In the genomic region with DNA sequence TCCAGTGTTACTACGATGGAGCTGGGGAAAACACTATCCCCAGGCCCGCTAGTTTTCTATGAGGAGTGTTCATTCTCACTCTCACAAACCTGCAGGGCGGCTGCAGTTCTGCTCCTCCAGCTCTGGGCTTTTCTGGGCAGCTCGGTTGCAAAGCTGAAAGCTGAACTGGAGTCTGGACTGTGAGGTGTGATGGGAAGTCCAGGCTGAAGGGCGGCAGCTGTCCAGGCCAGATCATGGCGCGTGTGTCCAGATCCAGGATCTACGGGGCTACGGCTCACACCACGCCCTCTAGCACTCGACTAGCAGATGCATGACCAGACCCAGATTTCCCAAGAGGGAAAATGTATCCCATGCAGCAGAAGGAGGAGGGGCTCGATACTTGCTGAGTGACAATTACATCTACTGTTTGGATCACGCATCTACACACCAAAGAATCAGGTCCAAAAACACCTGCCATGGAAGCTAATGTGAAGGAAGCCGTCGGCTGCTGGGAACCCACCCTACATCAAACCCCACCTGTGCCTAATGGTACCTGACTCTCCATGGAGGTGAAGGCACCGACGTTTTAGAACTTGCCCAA, we compare ENCODE assay signal across 28 cellular contexts.
"Had no signal": no experiment of that assay in that cellular context is flagged by ENCODE, and none has a peak within 500 bp of the region (broad histone marks: within the 10 kb centered on the region; RNA-seq: fewer than 3 reads in every experiment).

No MANE protein-coding gene starts in this region.

- H3K27me3 ChIP-seq: adrenal gland, ascending aorta had no signal

- H3K4me3 ChIP-seq: adrenal gland, ascending aorta, cardiac muscle cell, heart left ventricle, lower lobe of right lung, neural progenitor cell, thoracic aorta had no signal

- H3K4me1 ChIP-seq: adrenal gland, ascending aorta, heart left ventricle, lower lobe of right lung had no signal

- H3K36me3 ChIP-seq: adrenal gland, ascending aorta, cardiac muscle cell, heart left ventricle, lower lobe of right lung, neural progenitor cell, thoracic aorta, WERI-Rb-1 had no signal

- H3K27ac ChIP-seq: adrenal gland, ascending aorta, cardiac muscle cell, heart left ventricle, lower lobe of right lung, neural progenitor cell, thoracic aorta, WERI-Rb-1 had no signal

- H3K9me3 ChIP-seq: adrenal gland, ascending aorta, heart left ventricle, lower lobe of right lung, thoracic aorta had no signal

- H3K4me2 ChIP-seq: neural progenitor cell had no signal

- ATAC-seq: activated CD8-positive, alpha-beta memory T cell treated with anti-CD3 and anti-CD28 coated beads, Interleukin-2, amount 10 ng/mL, durations not matched to agents 7 days and 5 days; activated CD8-positive, alpha-beta T cell treated with anti-CD3 and anti-CD28 coated beads for 36 hours; activated T-cell treated with anti-CD3 and anti-CD28 coated beads, Interleukin-2, amount 50 U/mL, for 72 hours; esophagus mucosa; heart left ventricle; left lobe of liver; lower lobe of right lung; natural killer cell; right cardiac atrium had no signal

- H3K9ac ChIP-seq: neural progenitor cell had no signal

- H2AFZ ChIP-seq: neural progenitor cell had no signal

- FAIRE-seq: TTC549 had no signal

- DNase-seq: activated CD4-positive, alpha-beta T cell treated with anti-CD3 and anti-CD28 coated beads, Interleukin-2, amount 50 U/mL, for 1 hour; activated CD8-positive, alpha-beta memory T cell treated with anti-CD3 and anti-CD28 coated beads, Interleukin-2, amount 10 ng/mL, durations not matched to agents 7 days and 5 days; activated CD8-positive, alpha-beta T cell treated with anti-CD3 and anti-CD28 coated beads for 36 hours; activated naive CD4-positive, alpha-beta T cell treated with anti-CD3 and anti-CD28 coated beads for 36 hours; activated naive CD8-positive, alpha-beta T cell treated with anti-CD3 and anti-CD28 coated beads for 36 hours; activated T-cell treated with anti-CD3 and anti-CD28 coated beads, Interleukin-2, amount 50 U/mL, for 72 hours; adrenal gland; foreskin fibroblast; heart left ventricle; hypothalamus; immature natural killer cell; lower lobe of right lung; mesenchymal stem cell; natural killer cell; occipital lobe; right cardiac atrium; stimulated activated CD4-positive, alpha-beta T cell treated with anti-CD3 and anti-CD28 coated beads, Interleukin-2, amount 100 ng/mL, for 48 hours; stimulated activated naive CD4-positive, alpha-beta T cell treated with Interleukin-2 at 50 U/mL for 16 hours; SW 1271; T-helper 9 cell; WERI-Rb-1 had no signal
